ENCODE assay signal across 8 cellular contexts in the genomic region with DNA sequence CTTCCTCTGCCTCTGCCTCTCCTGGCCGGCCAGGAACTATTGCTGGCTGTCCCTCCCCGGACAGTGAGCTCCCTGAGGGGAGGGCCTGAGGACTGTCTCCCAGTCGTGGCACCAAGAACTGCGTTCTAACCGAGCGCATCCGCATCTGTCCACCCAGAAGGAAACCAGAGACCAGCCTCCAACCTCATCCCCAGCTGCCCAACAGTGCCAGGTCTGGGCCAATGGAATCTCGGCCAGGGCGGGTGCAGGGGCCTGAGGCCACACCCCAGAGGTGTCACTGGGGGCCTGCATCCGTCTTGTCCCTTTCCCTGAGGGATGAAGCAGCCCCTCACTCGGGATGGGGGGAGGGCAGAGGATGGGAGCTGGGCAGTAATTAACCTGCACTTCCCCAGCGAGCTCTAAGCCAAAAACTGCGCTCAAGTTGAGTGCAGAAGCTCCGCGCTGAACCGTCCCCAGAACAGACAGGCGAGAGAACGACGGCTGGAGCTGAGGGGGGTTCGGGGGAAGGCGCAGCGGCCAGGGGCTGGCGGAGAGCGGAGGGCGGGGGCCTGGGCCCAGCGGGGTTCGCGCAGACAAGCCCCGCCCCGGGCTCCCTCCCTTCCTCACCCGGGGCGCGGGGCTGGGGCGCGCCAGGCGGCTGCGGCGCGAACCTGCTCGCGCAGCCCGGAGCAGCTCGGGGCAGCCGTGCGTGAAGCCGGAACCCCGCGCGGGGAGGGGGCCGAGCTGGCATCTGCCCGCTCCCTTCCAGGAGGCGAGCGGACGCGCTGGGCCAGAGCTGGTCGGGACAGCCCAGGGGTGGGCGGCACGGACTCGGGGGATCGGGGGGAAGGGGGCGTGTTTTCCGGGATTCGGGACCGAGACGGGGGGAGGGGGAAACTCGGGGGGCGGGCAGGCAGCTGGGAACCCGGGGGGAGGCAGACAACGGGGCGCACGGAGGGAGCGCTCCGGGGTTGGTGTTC. TPM values are rescaled to one million over a fixed set of nuclear protein-coding genes. Genes with fewer than 3 reads are reported as not detected.
DNase-seq lines count a peak whose midpoint lies in the region; ATAC-seq and TF ChIP-seq lines count a peak whose summit lies in the region.

No MANE protein-coding gene starts in this region.

- H3K4me3 ChIP-seq in thoracic aorta, result peak overlapping the region; percentile 97

- no peaks in the 10 kb centered on the region for H3K36me3 Mint-ChIP-seq in activated naive CD4-positive, alpha-beta T cell treated with anti-CD3 and anti-CD28 coated beads, Interleukin-2, amount 50 U/mL, for 24 hours

- H3K9me3 Mint-ChIP-seq in activated naive CD4-positive, alpha-beta T cell treated with anti-CD3 and anti-CD28 coated beads, Interleukin-2, amount 50 U/mL, for 24 hours, result no peaks in the 10 kb centered on the region

- peak overlapping the region; percentile 65 for H3K27ac Mint-ChIP-seq in activated naive CD4-positive, alpha-beta T cell treated with anti-CD3 and anti-CD28 coated beads, Interleukin-2, amount 50 U/mL, for 24 hours

- no peaks in the 10 kb centered on the region for H3K27me3 ChIP-seq in thoracic aorta (replicated peaks; ENCODE audit: insufficient read depth)

- H3K4me3 Mint-ChIP-seq in activated naive CD4-positive, alpha-beta T cell treated with anti-CD3 and anti-CD28 coated beads, Interleukin-2, amount 50 U/mL, for 24 hours, result peak overlapping the region; percentile 83

- no peaks in the 10 kb centered on the region for H3K9me3 ChIP-seq in thoracic aorta

- in situ Hi-C loops in KBM-7 (cut with MboI; ENCODE audit: low pct_unique_long_range_greater_than_20kb, low sequenced_read_pairs), result no loop called here

- peaks cover 36% of the 10 kb centered on the region for H3K4me1 Mint-ChIP-seq in activated naive CD4-positive, alpha-beta T cell treated with anti-CD3 and anti-CD28 coated beads, Interleukin-2, amount 50 U/mL, for 24 hours

- DNase-seq in DMS53 (lab: John Stamatoyannopoulos, UW) (peak; percentile 88), KBM-7 (peak; percentile 67), SHP77 treated with DMSO at 0.1 percent for 48 hours (lab: John Stamatoyannopoulos, UW) (peak; percentile 45), glomerular visceral epithelial cell (ENCODE audit: extremely low spot score) (peak; percentile 85), occipital lobe (lab: John Stamatoyannopoulos, UW) (peak; percentile 86), thoracic aorta (ENCODE audit: low spot score) (no peak)

- ATAC-seq in GM21529 (IDR thresholded peaks at IDR 0.05; ENCODE audit: unreplicated experiment), result peak; percentile 45
- peak; percentile 37 for ATAC-seq in thoracic aorta (ENCODE audit: insufficient number of reproducible peaks, low FRiP score, low read depth)

- TF ChIP-seq CTCF in thoracic aorta (IDR thresholded peaks at IDR 0.05), result no peak

- H3K4me1 ChIP-seq in thoracic aorta (ENCODE audit: control insufficient read depth in 1 of 2, low read depth in 2 of 2), result peaks cover 24 to 47% of the 10 kb centered on the region in 2 donors

- peak overlapping the region; percentile 92 to 94 for H3K27ac ChIP-seq in thoracic aorta

- H3K36me3 ChIP-seq in thoracic aorta, result no peaks in the 10 kb centered on the region

- no peaks in the 10 kb centered on the region for H3K27me3 Mint-ChIP-seq in activated naive CD4-positive, alpha-beta T cell treated with anti-CD3 and anti-CD28 coated beads, Interleukin-2, amount 50 U/mL, for 24 hours

RNA-seq across cellular contexts. Expression of a gene that starts 1.4 kb away (rescaled TPM):
- total RNA-seq in occipital lobe, result 3.4 TPM
- 10 to 100 TPM; 22.9 to 23.8 TPM for total RNA-seq in thoracic aorta

RNA-seq across cellular contexts. Expression of a gene that starts 13.2 kb away (rescaled TPM):
- total RNA-seq in occipital lobe (not detected), thoracic aorta (10 to 100 TPM in 1 of 2 donors, not detected in 1; 53.1 TPM)

RNA-seq across cellular contexts. Expression of a gene that starts 45.7 kb away (rescaled TPM):
- total RNA-seq in occipital lobe, result 6.7 TPM
- total RNA-seq in thoracic aorta, result 1 to 10 TPM; 2.6 to 3.2 TPM

RNA-seq across cellular contexts. Expression of a gene that starts 46.6 kb away (rescaled TPM):
- total RNA-seq in occipital lobe (0.62 TPM), thoracic aorta (1 to 10 TPM; 3.1 to 4.6 TPM)

RNA-seq across cellular contexts. Expression of a gene that starts 53.5 kb away (rescaled TPM):
- total RNA-seq in occipital lobe, result 34.2 TPM
- total RNA-seq in thoracic aorta, result 10 to 100 TPM; 62.7 to 63.1 TPM
